ENCODE assay signal across 8 cellular contexts in genomic region chr11:73760066-73760679, GRCh38. TPM values are rescaled to one million over a fixed set of nuclear protein-coding genes. Genes with fewer than 3 reads are reported as not detected.
A peak's percentile ranks its signal among the peaks of the same experiment; 100 is the strongest.
DNase-seq lines count a peak whose midpoint lies in the region; ATAC-seq and TF ChIP-seq lines count a peak whose summit lies in the region.

No MANE protein-coding gene starts in this region.

- WGBS in liver = under 1% methylated on average over 46 of the region's 46 CpGs

- peaks cover 3% of the 10 kb centered on the region for H3K36me3 Mint-ChIP-seq in activated naive CD4-positive, alpha-beta T cell treated with anti-CD3 and anti-CD28 coated beads for 36 hours (ENCODE audit: low read depth)
- peaks cover 3% of the 10 kb centered on the region for H3K36me3 Mint-ChIP-seq in stimulated activated naive CD8-positive, alpha-beta T cell treated with anti-CD3 and anti-CD28 coated beads, Interleukin-15, Interleukin-2, amounts not matched to agents 100 ng/mL and 50 ng/mL, for 24 hours (ENCODE audit: low read depth)

- peak overlapping the region; percentile 88 for H3K4me3 Mint-ChIP-seq in activated naive CD4-positive, alpha-beta T cell treated with anti-CD3 and anti-CD28 coated beads for 36 hours
- peak overlapping the region; percentile 93 for H3K4me3 Mint-ChIP-seq in stimulated activated naive CD8-positive, alpha-beta T cell treated with anti-CD3 and anti-CD28 coated beads, Interleukin-15, Interleukin-2, amounts not matched to agents 100 ng/mL and 50 ng/mL, for 24 hours

- intact Hi-C loops in activated naive CD4-positive, alpha-beta T cell treated with anti-CD3 and anti-CD28 coated beads for 36 hours (cut with micrococcal nuclease) = loop anchor here (10.0 kb wide), 2 partner anchors 385 to 635 kb away; partner anchors contain the start of genes PGM2L1 and RELT
- intact Hi-C loops in colonic mucosa (cut with DNase I) = no loop called here

- DNase-seq in activated naive CD4-positive, alpha-beta T cell treated with anti-CD3 and anti-CD28 coated beads for 36 hours = peak; percentile 12
- DNase-seq in activated naive CD4-positive, alpha-beta T cell treated with anti-CD3 and anti-CD28 coated beads, Interleukin-2, amount 50 U/mL, for 16 hours = no peak
- DNase-seq in SK-N-MC (ENCODE audit: low read depth, low spot score) = no peak
- peak; percentile 65 for DNase-seq in colonic mucosa

- H3K9me3 ChIP-seq in SK-N-MC (ENCODE audit: low read depth, low read length) = no peaks in the 10 kb centered on the region
- H3K9me3 ChIP-seq in colonic mucosa = no peaks in the 10 kb centered on the region
- no peaks in the 10 kb centered on the region for H3K9me3 ChIP-seq in liver (ENCODE audit: control insufficient read depth in 4 of 4, low read length in 3 of 4)

- H3K4me1 ChIP-seq in colonic mucosa (peaks cover 8% of the 10 kb centered on the region), liver (ENCODE audit: control insufficient read depth in 4 of 4, insufficient read depth in 4 of 4, low read length in 3 of 4) (peaks cover 9 to 26% (median 12%) of the 10 kb centered on the region in 4 donors)

- peak overlapping the region; percentile 69 for H3K27ac Mint-ChIP-seq in activated naive CD4-positive, alpha-beta T cell treated with anti-CD3 and anti-CD28 coated beads for 36 hours
- H3K27ac Mint-ChIP-seq in stimulated activated naive CD8-positive, alpha-beta T cell treated with anti-CD3 and anti-CD28 coated beads, Interleukin-15, Interleukin-2, amounts not matched to agents 100 ng/mL and 50 ng/mL, for 24 hours = peak overlapping the region; percentile 77

- CTCF ChIA-PET in activated naive CD4-positive, alpha-beta T cell treated with anti-CD3 and anti-CD28 coated beads for 36 hours (lab: Charles Lee) = no interaction called here

- H3K27ac ChIP-seq in SK-N-MC (peak overlapping the region; percentile 75), colonic mucosa (peak overlapping the region; percentile 95), liver (ENCODE audit: low read depth in 1 of 2, low read length in 2 of 2) (peak overlapping the region; percentile 78 to 98)

- ATAC-seq in HG03045 (IDR thresholded peaks at IDR 0.05; ENCODE audit: unreplicated experiment) = peak; percentile 5
- ATAC-seq in GM18867 (IDR thresholded peaks at IDR 0.05; ENCODE audit: unreplicated experiment) = no peak

- peak overlapping the region; percentile 96 for H3K4me3 ChIP-seq in SK-N-MC
- H3K4me3 ChIP-seq in colonic mucosa = peak overlapping the region; percentile 74
- H3K4me3 ChIP-seq in liver (ENCODE audit: low read depth in 1 of 3, low read length in 3 of 3) = peak overlapping the region; percentile 76 to 99 (median 94)

- no peaks in the 10 kb centered on the region for H3K27me3 ChIP-seq in colonic mucosa
- H3K27me3 ChIP-seq in liver (ENCODE audit: control insufficient read depth in 4 of 4, insufficient read depth in 4 of 4, low read length in 3 of 4) = no peaks in the 10 kb centered on the region

- no peaks in the 10 kb centered on the region for H3K27me3 Mint-ChIP-seq in activated naive CD4-positive, alpha-beta T cell treated with anti-CD3 and anti-CD28 coated beads for 36 hours (ENCODE audit: low read depth)
- no peaks in the 10 kb centered on the region for H3K27me3 Mint-ChIP-seq in stimulated activated naive CD8-positive, alpha-beta T cell treated with anti-CD3 and anti-CD28 coated beads, Interleukin-15, Interleukin-2, amounts not matched to agents 100 ng/mL and 50 ng/mL, for 24 hours

- 0 out of 2 replicates have a peak, but pooled peaks cover 3% of the 10 kb centered on the region for H3K36me3 ChIP-seq in SK-N-MC (ENCODE audit: insufficient read depth, low read length)
- no peaks in the 10 kb centered on the region for H3K36me3 ChIP-seq in colonic mucosa
- no peaks in the 10 kb centered on the region for H3K36me3 ChIP-seq in liver (ENCODE audit: control insufficient read depth in 4 of 4, insufficient read depth in 3 of 4, low read depth in 1 of 4, low read length in 3 of 4)

- H3K4me1 Mint-ChIP-seq in activated naive CD4-positive, alpha-beta T cell treated with anti-CD3 and anti-CD28 coated beads for 36 hours (ENCODE audit: low read depth) = peaks cover 38% of the 10 kb centered on the region
- peaks cover 36% of the 10 kb centered on the region for H3K4me1 Mint-ChIP-seq in stimulated activated naive CD8-positive, alpha-beta T cell treated with anti-CD3 and anti-CD28 coated beads, Interleukin-15, Interleukin-2, amounts not matched to agents 100 ng/mL and 50 ng/mL, for 24 hours (ENCODE audit: low read depth)

- no peak for TF ChIP-seq RAD21 in liver (IDR thresholded peaks at IDR 0.05)

- TF ChIP-seq CTCF in colonic mucosa (IDR thresholded peaks at IDR 0.05) (no peak), liver (IDR thresholded peaks at IDR 0.05; ENCODE audit: low read depth, low read length, missing input control) (no peak)

- H3K9me3 Mint-ChIP-seq in activated naive CD4-positive, alpha-beta T cell treated with anti-CD3 and anti-CD28 coated beads for 36 hours = no peaks in the 10 kb centered on the region
- no peaks in the 10 kb centered on the region for H3K9me3 Mint-ChIP-seq in stimulated activated naive CD8-positive, alpha-beta T cell treated with anti-CD3 and anti-CD28 coated beads, Interleukin-15, Interleukin-2, amounts not matched to agents 100 ng/mL and 50 ng/mL, for 24 hours

- H3K9ac ChIP-seq in SK-N-MC (ENCODE audit: insufficient read length) = peak overlapping the region; percentile 93
- peak overlapping the region; percentile 91 to 93 for H3K9ac ChIP-seq in colonic mucosa (ENCODE audit: low read depth in 2 of 2, low read length in 2 of 2)
- peak overlapping the region; percentile 82 to 90 for H3K9ac ChIP-seq in liver (ENCODE audit: low read depth in 1 of 2, low read length in 2 of 2)

TF ChIP-seq in liver, 16 proteins besides CTCF, POLR2A, EP300 and RAD21 (continues in another document):
- TF ChIP-seq, protein P1, sequence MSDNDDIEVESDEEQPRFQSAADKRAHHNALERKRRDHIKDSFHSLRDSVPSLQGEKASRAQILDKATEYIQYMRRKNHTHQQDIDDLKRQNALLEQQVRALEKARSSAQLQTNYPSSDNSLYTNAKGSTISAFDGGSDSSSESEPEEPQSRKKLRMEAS (IDR thresholded peaks at IDR 0.05) = no peak
- TF ChIP-seq TAF1 (conservative IDR thresholded peaks at IDR 0.05) = no peak
- no peak for TF ChIP-seq GABPA (IDR thresholded peaks at IDR 0.05 in 1 of 2, conservative IDR thresholded peaks at IDR 0.05 in 1 of 2)
- TF ChIP-seq, protein P2, sequence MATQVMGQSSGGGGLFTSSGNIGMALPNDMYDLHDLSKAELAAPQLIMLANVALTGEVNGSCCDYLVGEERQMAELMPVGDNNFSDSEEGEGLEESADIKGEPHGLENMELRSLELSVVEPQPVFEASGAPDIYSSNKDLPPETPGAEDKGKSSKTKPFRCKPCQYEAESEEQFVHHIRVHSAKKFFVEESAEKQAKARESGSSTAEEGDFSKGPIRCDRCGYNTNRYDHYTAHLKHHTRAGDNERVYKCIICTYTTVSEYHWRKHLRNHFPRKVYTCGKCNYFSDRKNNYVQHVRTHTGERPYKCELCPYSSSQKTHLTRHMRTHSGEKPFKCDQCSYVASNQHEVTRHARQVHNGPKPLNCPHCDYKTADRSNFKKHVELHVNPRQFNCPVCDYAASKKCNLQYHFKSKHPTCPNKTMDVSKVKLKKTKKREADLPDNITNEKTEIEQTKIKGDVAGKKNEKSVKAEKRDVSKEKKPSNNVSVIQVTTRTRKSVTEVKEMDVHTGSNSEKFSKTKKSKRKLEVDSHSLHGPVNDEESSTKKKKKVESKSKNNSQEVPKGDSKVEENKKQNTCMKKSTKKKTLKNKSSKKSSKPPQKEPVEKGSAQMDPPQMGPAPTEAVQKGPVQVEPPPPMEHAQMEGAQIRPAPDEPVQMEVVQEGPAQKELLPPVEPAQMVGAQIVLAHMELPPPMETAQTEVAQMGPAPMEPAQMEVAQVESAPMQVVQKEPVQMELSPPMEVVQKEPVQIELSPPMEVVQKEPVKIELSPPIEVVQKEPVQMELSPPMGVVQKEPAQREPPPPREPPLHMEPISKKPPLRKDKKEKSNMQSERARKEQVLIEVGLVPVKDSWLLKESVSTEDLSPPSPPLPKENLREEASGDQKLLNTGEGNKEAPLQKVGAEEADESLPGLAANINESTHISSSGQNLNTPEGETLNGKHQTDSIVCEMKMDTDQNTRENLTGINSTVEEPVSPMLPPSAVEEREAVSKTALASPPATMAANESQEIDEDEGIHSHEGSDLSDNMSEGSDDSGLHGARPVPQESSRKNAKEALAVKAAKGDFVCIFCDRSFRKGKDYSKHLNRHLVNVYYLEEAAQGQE (IDR thresholded peaks at IDR 0.05) = no peak
- no peak for TF ChIP-seq FOXA1 (IDR thresholded peaks at IDR 0.05)
- TF ChIP-seq HNF4A (conservative IDR thresholded peaks at IDR 0.05) = no peak
- TF ChIP-seq EGR1 (IDR thresholded peaks at IDR 0.05; ENCODE audit: low read depth in 2 of 2) = no peak
- no peak for TF ChIP-seq FOXA2 (IDR thresholded peaks at IDR 0.05)
- TF ChIP-seq SP1 (IDR thresholded peaks at IDR 0.05) = no peak
- TF ChIP-seq, protein P3, sequence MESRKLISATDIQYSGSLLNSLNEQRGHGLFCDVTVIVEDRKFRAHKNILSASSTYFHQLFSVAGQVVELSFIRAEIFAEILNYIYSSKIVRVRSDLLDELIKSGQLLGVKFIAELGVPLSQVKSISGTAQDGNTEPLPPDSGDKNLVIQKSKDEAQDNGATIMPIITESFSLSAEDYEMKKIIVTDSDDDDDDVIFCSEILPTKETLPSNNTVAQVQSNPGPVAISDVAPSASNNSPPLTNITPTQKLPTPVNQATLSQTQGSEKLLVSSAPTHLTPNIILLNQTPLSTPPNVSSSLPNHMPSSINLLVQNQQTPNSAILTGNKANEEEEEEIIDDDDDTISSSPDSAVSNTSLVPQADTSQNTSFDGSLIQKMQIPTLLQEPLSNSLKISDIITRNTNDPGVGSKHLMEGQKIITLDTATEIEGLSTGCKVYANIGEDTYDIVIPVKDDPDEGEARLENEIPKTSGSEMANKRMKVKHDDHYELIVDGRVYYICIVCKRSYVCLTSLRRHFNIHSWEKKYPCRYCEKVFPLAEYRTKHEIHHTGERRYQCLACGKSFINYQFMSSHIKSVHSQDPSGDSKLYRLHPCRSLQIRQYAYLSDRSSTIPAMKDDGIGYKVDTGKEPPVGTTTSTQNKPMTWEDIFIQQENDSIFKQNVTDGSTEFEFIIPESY (IDR thresholded peaks at IDR 0.05) = no peak
- no peak for TF ChIP-seq HNF4G (IDR thresholded peaks at IDR 0.05)
- TF ChIP-seq, protein P4, sequence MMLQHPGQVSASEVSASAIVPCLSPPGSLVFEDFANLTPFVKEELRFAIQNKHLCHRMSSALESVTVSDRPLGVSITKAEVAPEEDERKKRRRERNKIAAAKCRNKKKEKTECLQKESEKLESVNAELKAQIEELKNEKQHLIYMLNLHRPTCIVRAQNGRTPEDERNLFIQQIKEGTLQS (IDR thresholded peaks at IDR 0.05) = no peak
- TF ChIP-seq YY1 (IDR thresholded peaks at IDR 0.05) = no peak

RNA-seq across cellular contexts. Expression of gene RAB6A, which starts 0.7 kb away (rescaled TPM):
- total RNA-seq in activated naive CD4-positive, alpha-beta T cell treated with anti-CD3 and anti-CD28 coated beads for 36 hours = 10 to 100 TPM; 36.7 to 41.2 TPM
- total RNA-seq in colonic mucosa (100 to 1,000 TPM; 160 to 198 TPM), liver (100 to 1,000 TPM in 1 of 2 donors, 10 to 100 TPM in 1; 36.0 to 165 TPM)
- polyA plus RNA-seq in liver = 10 to 100 TPM; 47.6 to 55.5 TPM

RNA-seq across cellular contexts. Expression of gene MRPL48, which starts 27.5 kb away (rescaled TPM):
- total RNA-seq in activated naive CD4-positive, alpha-beta T cell treated with anti-CD3 and anti-CD28 coated beads for 36 hours = 10 to 100 TPM; 49.2 to 53.5 TPM
- total RNA-seq in colonic mucosa (10 to 100 TPM; 44.4 to 49.8 TPM), liver (10 to 100 TPM; 12.6 to 22.7 TPM)
- 10 to 100 TPM; 17.3 to 34.1 TPM for polyA plus RNA-seq in liver

Comparison
In these comparisons a context has a peak if more than half of its experiments do, and no peak if none do; other contexts are left out.
1. DNase-seq: peak in activated naive CD4-positive, alpha-beta T cell treated with anti-CD3 and anti-CD28 coated beads for 36 hours (single experiment) and colonic mucosa (single experiment); none in activated naive CD4-positive, alpha-beta T cell treated with anti-CD3 and anti-CD28 coated beads, Interleukin-2, amount 50 U/mL, for 16 hours (single experiment) and SK-N-MC (single experiment).
2. Peak in every context shown above with its lines, with median percentiles within 50 percentile points of each other: H3K27ac ChIP-seq, H3K4me3 ChIP-seq and H3K9ac ChIP-seq.